27 cellular contexts compared by ENCODE assay signal in the genomic region with DNA sequence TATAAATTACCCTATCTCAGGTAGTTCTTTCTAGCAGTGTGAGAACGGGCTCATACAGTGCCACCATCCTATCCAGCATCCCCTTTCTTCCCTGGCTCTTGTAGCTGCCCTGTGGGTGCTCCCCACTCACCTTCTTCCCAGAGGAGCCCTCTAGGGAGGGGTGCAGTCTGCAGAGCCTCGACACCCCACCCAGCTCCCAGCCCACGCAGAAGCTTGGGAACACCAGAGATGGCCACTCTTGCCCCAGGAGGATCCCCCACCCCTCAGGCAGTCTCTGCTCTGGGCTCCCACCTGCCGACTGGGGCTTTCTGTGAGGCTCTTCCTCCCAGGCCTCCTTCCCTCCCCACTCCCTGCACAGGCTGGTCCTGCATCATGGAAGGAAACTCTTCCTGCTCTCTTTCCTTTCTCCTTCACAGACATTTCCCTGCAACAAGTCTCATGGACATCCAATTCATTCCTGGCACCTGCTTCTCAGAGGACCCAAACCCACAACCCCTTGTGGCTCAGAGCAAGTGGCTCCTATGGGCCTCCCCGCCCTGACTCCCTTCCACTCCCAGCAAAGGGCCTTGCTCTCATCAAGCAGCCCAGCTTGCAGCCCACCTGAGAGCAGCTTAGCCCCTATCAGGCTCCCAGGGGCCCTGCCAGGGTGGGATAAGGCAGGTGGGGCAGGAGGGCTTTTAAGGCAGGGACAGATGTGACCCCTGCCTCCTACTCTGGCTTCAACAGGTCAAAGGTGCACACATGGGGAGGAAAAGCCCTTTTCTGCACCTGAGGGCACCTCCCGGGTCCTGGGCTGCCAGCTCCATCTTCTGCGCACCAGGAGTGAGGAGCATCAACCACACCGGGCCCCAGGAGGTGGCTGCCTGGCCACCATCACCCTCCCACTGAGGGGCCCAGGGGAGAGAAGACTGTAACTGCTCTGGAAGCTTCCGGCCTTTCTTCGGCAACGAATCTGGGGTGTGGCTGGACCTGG.
DNase-seq lines count a peak whose midpoint lies in the region; ATAC-seq and TF ChIP-seq lines count a peak whose summit lies in the region.
"Had no signal": no experiment of that assay in that cellular context is flagged by ENCODE, and none has a peak within 500 bp of the region (broad histone marks: within the 10 kb centered on the region; RNA-seq: fewer than 3 reads in every experiment).

No MANE protein-coding gene starts in this region.

- peak overlapping the region; percentile 4; the same call in 1 of the 2 replicates for H3K27ac ChIP-seq in WERI-Rb-1
- H3K27ac ChIP-seq in upper lobe of right lung, result no peak overlapping the region
- H3K27ac ChIP-seq: epithelial cell of prostate, right lobe of liver, SJCRH30 had no signal

- no peaks in the 10 kb centered on the region for H3K27me3 ChIP-seq in WERI-Rb-1 (ENCODE audit: insufficient read depth, low read depth, severe bottlenecking)
- peaks cover 63% of the 10 kb centered on the region for H3K27me3 ChIP-seq in upper lobe of right lung
- peaks cover 27% of the 10 kb centered on the region for H3K27me3 ChIP-seq in H7 (ENCODE audit: control insufficient read depth, insufficient read depth, low read length)
- H3K27me3 ChIP-seq: MG63, right lobe of liver had no signal

- H3K9me3 ChIP-seq in WERI-Rb-1 (ENCODE audit: severe bottlenecking) (no peaks in the 10 kb centered on the region), upper lobe of right lung (no peaks in the 10 kb centered on the region)
- H3K9me3 ChIP-seq: HAP-1, MG63, right lobe of liver, SJCRH30 had no signal

- ATAC-seq in left lobe of liver (no peak), upper lobe of right lung (no peak), HG03565 (IDR thresholded peaks at IDR 0.05; ENCODE audit: unreplicated experiment) (no peak)
- ATAC-seq in activated T-helper 17 cell treated with anti-CD3 and anti-CD28 coated beads, Interleukin-2, amount 50 U/mL, for 72 hours (replicated peaks), result no peak
- ATAC-seq: right lobe of liver had no signal

- no peaks in the 10 kb centered on the region for H3K36me3 Mint-ChIP-seq in activated T-helper 17 cell treated with anti-CD3 and anti-CD28 coated beads, Interleukin-2, amount 50 U/mL, for 72 hours (ENCODE audit: low read depth)

- H3K9me3 Mint-ChIP-seq in activated T-helper 17 cell treated with anti-CD3 and anti-CD28 coated beads, Interleukin-2, amount 50 U/mL, for 72 hours, result no peaks in the 10 kb centered on the region
- H3K9me3 Mint-ChIP-seq: activated B cell treated with CpG ODN at 0.5 μM for 24 hours, neural crest cell had no signal

- TF ChIP-seq CTCF in WERI-Rb-1 (IDR thresholded peaks at IDR 0.05; ENCODE audit: low read depth, low read length) (no peak), upper lobe of right lung (IDR thresholded peaks at IDR 0.05) (no peak)

- no peak overlapping the region for H3K4me3 ChIP-seq in WERI-Rb-1 (ENCODE audit: low read depth, low read length)
- H3K4me3 ChIP-seq in upper lobe of right lung, result no peak overlapping the region
- no peak overlapping the region for H3K4me3 ChIP-seq in H7 (ENCODE audit: insufficient read depth, low read depth, low read length)
- H3K4me3 ChIP-seq: HAP-1, lung, MG63, right lobe of liver, SJCRH30 had no signal

- H3K36me3 ChIP-seq in WERI-Rb-1 (no peaks in the 10 kb centered on the region), upper lobe of right lung (no peaks in the 10 kb centered on the region), H7 (replicated peaks; ENCODE audit: control insufficient read depth, insufficient read depth, low read length) (no peaks in the 10 kb centered on the region)
- H3K36me3 ChIP-seq: HAP-1, MG63, right lobe of liver, SJCRH30 had no signal

- DNase-seq in activated CD8-positive, alpha-beta memory T cell treated with anti-CD3 and anti-CD28 coated beads for 24 hours, result peak; percentile 52
- DNase-seq in activated CD8-positive, alpha-beta memory T cell treated with anti-CD3 and anti-CD28 coated beads, Interleukin-2, amount 50 U/mL, for 4 hours, result no peak
- no peak for DNase-seq in WERI-Rb-1
- peak; percentile 35 for DNase-seq in left lobe of liver (ENCODE audit: low spot score)
- peak; percentile 36 for DNase-seq in upper lobe of right lung
- DNase-seq in H7, result no peak
- DNase-seq: activated B cell treated with CpG ODN at 0.5 μM for 24 hours; activated CD4-positive, alpha-beta T cell treated with anti-CD3 and anti-CD28 coated beads, Interleukin-2, amount 50 U/mL, for 4 hours; activated gamma-delta T cell; cerebellar nuclear complex; glutamatergic neuron; KBM-7; kidney; MG63; NCI-H2081; NCI-H226; NCI-H774; SJCRH30; stimulated activated CD4-positive, alpha-beta T cell treated with anti-CD3 and anti-CD28 coated beads, Interleukin-2, amount 100 ng/mL, for 48 hours; trophoblast cell had no signal

- peaks cover 6% of the 10 kb centered on the region for H3K4me1 ChIP-seq in upper lobe of right lung
- H3K4me1 ChIP-seq: right lobe of liver had no signal

- intact Hi-C loops in upper lobe of right lung (cut with DNase I), result no loop called here

- peaks cover 17% of the 10 kb centered on the region for H3K4me1 Mint-ChIP-seq in activated T-helper 17 cell treated with anti-CD3 and anti-CD28 coated beads, Interleukin-2, amount 50 U/mL, for 72 hours

- no peak overlapping the region for H3K27ac Mint-ChIP-seq in activated T-helper 17 cell treated with anti-CD3 and anti-CD28 coated beads, Interleukin-2, amount 50 U/mL, for 72 hours
- H3K27ac Mint-ChIP-seq: activated B cell treated with CpG ODN at 0.5 μM for 24 hours had no signal

- peaks cover 4% of the 10 kb centered on the region for H3K27me3 Mint-ChIP-seq in activated T-helper 17 cell treated with anti-CD3 and anti-CD28 coated beads, Interleukin-2, amount 50 U/mL, for 72 hours

- no peak overlapping the region for H3K4me3 Mint-ChIP-seq in activated T-helper 17 cell treated with anti-CD3 and anti-CD28 coated beads, Interleukin-2, amount 50 U/mL, for 72 hours
- H3K4me3 Mint-ChIP-seq: activated B cell treated with CpG ODN at 0.5 μM for 24 hours, neural crest cell had no signal

Comparison
In these comparisons a context has a peak if more than half of its experiments do, and no peak if none do; other contexts are left out.
1. DNase-seq: peak in activated CD8-positive, alpha-beta memory T cell treated with anti-CD3 and anti-CD28 coated beads for 24 hours (single experiment), left lobe of liver (single experiment) and upper lobe of right lung (single experiment); none in activated CD8-positive, alpha-beta memory T cell treated with anti-CD3 and anti-CD28 coated beads, Interleukin-2, amount 50 U/mL, for 4 hours (single experiment), WERI-Rb-1 (single experiment) and H7 (single experiment).